16 cellular contexts compared by ENCODE assay signal in genomic region chr2:15731213-15731888, GRCh38.
"Had no signal": no experiment of that assay in that cellular context is flagged by ENCODE, and none has a peak within 500 bp of the region (broad histone marks: within the 10 kb centered on the region; RNA-seq: fewer than 3 reads in every experiment).

No MANE protein-coding gene starts in this region.

- H3K4me1 Mint-ChIP-seq: activated naive CD8-positive, alpha-beta T cell treated with anti-CD3 and anti-CD28 coated beads for 36 hours had no signal

- H3K27me3 ChIP-seq: upper lobe of right lung had no signal

- DNase-seq: activated CD4-positive, alpha-beta T cell treated with anti-CD3 and anti-CD28 coated beads for 4 hours; activated CD4-positive, alpha-beta T cell treated with anti-CD3 and anti-CD28 coated beads, Interleukin-2, amount 50 U/mL, for 48 hours; activated CD4-positive, CD25-positive, alpha-beta regulatory T cell; activated CD8-positive, alpha-beta memory T cell treated with anti-CD3 and anti-CD28 coated beads, Interleukin-2, amount 50 U/mL, for 48 hours; activated naive CD4-positive, alpha-beta T cell treated with Interleukin-2 at 50 U/mL for 16 hours; activated naive CD8-positive, alpha-beta T cell treated with anti-CD3 and anti-CD28 coated beads for 36 hours; activated T-cell treated with anti-CD3 and anti-CD28 coated beads, Interleukin-2, amount 50 U/mL, for 4 hours; amniotic stem cell; effector CD4-positive, alpha-beta T cell; nephron progenitor cell; stimulated activated CD4-positive, alpha-beta T cell treated with anti-CD3 and anti-CD28 coated beads, Interleukin-15, amount 100 ng/mL, for 24 hours; stimulated activated naive CD4-positive, alpha-beta T cell; T-helper 2 cell had no signal

- H3K36me3 ChIP-seq: thoracic aorta, upper lobe of right lung had no signal

- H3K36me3 Mint-ChIP-seq: activated naive CD8-positive, alpha-beta T cell treated with anti-CD3 and anti-CD28 coated beads for 36 hours had no signal

- H3K9me3 ChIP-seq: thoracic aorta, upper lobe of right lung had no signal

- H3K27ac ChIP-seq: thoracic aorta, upper lobe of right lung had no signal

- H3K9me3 Mint-ChIP-seq: activated naive CD8-positive, alpha-beta T cell treated with anti-CD3 and anti-CD28 coated beads for 36 hours; activated T-cell treated with anti-CD3 and anti-CD28 coated beads, Interleukin-2, amount 50 U/mL, for 4 hours; dendritic cell treated with granulocyte-macrophage colony-stimulating factor and Interleukin-4, amounts not matched to agents 40 ng/mL and 50 ng/mL, for 4 days; nephron progenitor cell had no signal

- H3K4me3 Mint-ChIP-seq: activated naive CD8-positive, alpha-beta T cell treated with anti-CD3 and anti-CD28 coated beads for 36 hours; activated T-cell treated with anti-CD3 and anti-CD28 coated beads, Interleukin-2, amount 50 U/mL, for 4 hours; dendritic cell treated with granulocyte-macrophage colony-stimulating factor and Interleukin-4, amounts not matched to agents 40 ng/mL and 50 ng/mL, for 4 days; nephron progenitor cell had no signal

- H3K4me3 ChIP-seq: thoracic aorta, upper lobe of right lung had no signal

- H3K27ac Mint-ChIP-seq: activated naive CD8-positive, alpha-beta T cell treated with anti-CD3 and anti-CD28 coated beads for 36 hours; dendritic cell treated with granulocyte-macrophage colony-stimulating factor and Interleukin-4, amounts not matched to agents 40 ng/mL and 50 ng/mL, for 4 days; nephron progenitor cell had no signal
